Comparison of ENCODE assay signal across 9 cellular contexts in genomic region chr5:169350759-169351240, GRCh38. TPM values are rescaled to one million over a fixed set of nuclear protein-coding genes. Genes with fewer than 3 reads are reported as not detected.
DNase-seq lines count a peak whose midpoint lies in the region; ATAC-seq and TF ChIP-seq lines count a peak whose summit lies in the region.
"Had no signal": no experiment of that assay in that cellular context is flagged by ENCODE, and none has a peak within 500 bp of the region (broad histone marks: within the 10 kb centered on the region; RNA-seq: fewer than 3 reads in every experiment).

No MANE protein-coding gene starts in this region.

- no peaks in the 10 kb centered on the region for H3K79me2 ChIP-seq in osteoblast (ENCODE audit: insufficient read depth, low read length)

- peak; percentile 44 for DNase-seq in ELF-1 (ENCODE audit: low read depth, low spot score)
- DNase-seq in epithelial cell of esophagus (ENCODE audit: low read depth) = peak; percentile 99
- DNase-seq in osteoblast (ENCODE audit: insufficient read length, low spot score, missing footprints) = peak; percentile 89
- DNase-seq in UCSD-AML1 (lab: John Stamatoyannopoulos, UW; ENCODE audit: unreplicated experiment) = no peak
- DNase-seq in DMS53 (lab: John Stamatoyannopoulos, UW) = no peak
- no peak for DNase-seq in NCI-H1436 treated with DMSO at 0.1 percent for 48 hours (lab: John Stamatoyannopoulos, UW)

- H3K4me3 ChIP-seq in epithelial cell of esophagus (ENCODE audit: low read length) (no peak overlapping the region), osteoblast (ENCODE audit: insufficient read depth, low read length) (no peak overlapping the region)

- H4K20me1 ChIP-seq in osteoblast (ENCODE audit: insufficient read depth, low read length) = no peaks in the 10 kb centered on the region

- H3K4me2 ChIP-seq in osteoblast (ENCODE audit: insufficient read depth, low read length) = peak overlapping the region; percentile 46

- peaks cover 39% of the 10 kb centered on the region for H3K4me1 ChIP-seq in osteoblast (ENCODE audit: insufficient read depth, low read length)

- no peak for TF ChIP-seq RAD21 in Ishikawa (IDR thresholded peaks at IDR 0.05; ENCODE audit: low read depth)

- peak overlapping the region; percentile 68 for H3K27ac ChIP-seq in osteoblast (ENCODE audit: low read depth, low read length)

- no peak for ATAC-seq in HG03469 (IDR thresholded peaks at IDR 0.05; ENCODE audit: unreplicated experiment)

- no peak overlapping the region for H2AFZ ChIP-seq in osteoblast (ENCODE audit: low read length)

- no peaks in the 10 kb centered on the region for H3K27me3 ChIP-seq in osteoblast (ENCODE audit: insufficient read depth, low read length)

- TF ChIP-seq CTCF in epithelial cell of esophagus (IDR thresholded peaks at IDR 0.05; ENCODE audit: insufficient read depth, low read depth, low read length, missing control alignments) (no peak), osteoblast (IDR thresholded peaks at IDR 0.05; ENCODE audit: extremely low read depth, low read depth, low read length) (peak; percentile 9)

- H3K36me3 ChIP-seq in osteoblast (ENCODE audit: insufficient read depth, low read length) = no peaks in the 10 kb centered on the region

- TF ChIP-seq EP300 in Ishikawa (IDR thresholded peaks at IDR 0.05; ENCODE audit: borderline replicate concordance) = peak; percentile 87

- no peaks in the 10 kb centered on the region for H3K9me3 ChIP-seq in osteoblast (ENCODE audit: low read depth, low read length)

TF ChIP-seq in Ishikawa, 13 proteins besides CTCF, POLR2A, EP300 and RAD21:
- TF ChIP-seq CEBPB (IDR thresholded peaks at IDR 0.05) (peak; percentile 71), NFIC (IDR thresholded peaks at IDR 0.05) (peak; percentile 88), MAX (IDR thresholded peaks at IDR 0.05) (peak; percentile 70), TAF1 (IDR thresholded peaks at IDR 0.05; ENCODE audit: low read depth) (no peak), TCF12 (IDR thresholded peaks at IDR 0.05; ENCODE audit: low read depth) (peak; percentile 91), YY1 (IDR thresholded peaks at IDR 0.05; ENCODE audit: low read depth) (no peak), TEAD4 (IDR thresholded peaks at IDR 0.05) (peak; percentile 88), FOXM1 (IDR thresholded peaks at IDR 0.05; ENCODE audit: borderline replicate concordance, low read depth) (peak; percentile 71; the same call in 1 of the 2 replicates)

RNA-seq across cellular contexts. Expression of gene SLIT3, which starts 49.9 kb away (rescaled TPM):
- total RNA-seq in osteoblast = 37.6 and 38.3 TPM in 2 replicates
- total RNA-seq: OCI-LY7 had no signal

Comparison
In these comparisons a context has a peak if more than half of its experiments do, and no peak if none do; other contexts are left out.
1. DNase-seq: peak in ELF-1 (single experiment), epithelial cell of esophagus (single experiment) and osteoblast (single experiment); none in UCSD-AML1 (single experiment), DMS53 (single experiment) and NCI-H1436 treated with DMSO at 0.1 percent for 48 hours (single experiment).